ENCODE assay signal across 9 cellular contexts in the genomic region with DNA sequence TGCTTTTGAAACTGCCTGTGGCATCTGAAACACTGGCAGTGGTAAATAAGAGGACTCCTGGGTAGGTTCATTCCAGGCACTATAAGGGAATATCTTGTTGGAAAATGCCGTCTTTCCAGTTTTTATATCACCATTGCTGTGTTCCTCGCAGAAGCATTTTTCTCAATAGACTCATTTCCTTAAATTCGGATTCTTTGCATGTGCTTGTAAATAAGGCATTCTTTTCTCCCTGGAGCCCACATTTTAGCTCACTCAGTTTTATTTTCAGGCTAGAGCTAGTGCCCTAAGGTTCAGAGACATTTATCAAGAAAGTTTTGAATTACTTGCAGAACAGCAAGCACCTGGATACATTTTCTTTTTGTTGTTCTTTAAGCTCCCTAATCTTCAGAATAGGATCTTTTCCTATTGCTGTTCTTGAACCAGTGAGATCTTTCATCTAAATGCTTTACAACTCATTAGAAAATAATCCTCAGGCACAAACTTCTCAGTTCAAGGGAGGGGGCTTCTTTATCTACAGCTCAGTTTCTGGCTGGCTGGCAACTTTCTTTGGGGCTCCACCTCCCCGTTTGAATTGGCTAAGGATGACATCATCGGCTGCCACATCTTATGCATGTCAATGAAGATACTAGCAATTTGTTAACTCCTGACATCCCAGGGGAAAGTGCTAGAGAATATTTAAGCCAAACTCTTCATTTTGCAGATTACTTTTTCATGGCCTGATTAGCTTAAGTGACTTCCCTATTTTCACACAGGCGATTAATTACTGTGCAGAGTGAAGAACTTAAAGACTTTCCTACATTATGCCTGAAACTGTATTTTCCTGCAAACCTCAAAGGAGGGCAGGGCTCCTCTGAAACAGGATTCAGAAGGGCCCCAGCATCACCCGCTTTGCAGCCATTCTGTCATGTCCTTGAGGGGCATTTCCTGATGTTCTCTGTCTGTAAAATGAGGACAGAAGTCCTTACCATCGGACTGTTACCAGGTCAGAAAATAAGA.
DNase-seq lines count a peak whose midpoint lies in the region; ATAC-seq and TF ChIP-seq lines count a peak whose summit lies in the region.
"Had no signal": no experiment of that assay in that cellular context is flagged by ENCODE, and none has a peak within 500 bp of the region (broad histone marks: within the 10 kb centered on the region; RNA-seq: fewer than 3 reads in every experiment).

No MANE protein-coding gene starts in this region.

- 24% methylated on average over 8 of the region's 8 CpGs for WGBS in smooth muscle cell (ENCODE audit: low lambda C conversion rate)

- POLR2A ChIA-PET in activated CD4-positive, alpha-beta T cell treated with anti-CD3 and anti-CD28 coated beads, Interleukin-2, amount 10 ng/mL, durations not matched to agents 7 days and 5 days (lab: Charles Lee) = no interaction called here

- H3K27ac ChIP-seq in SK-N-MC = peak overlapping the region; percentile 84
- peak overlapping the region; percentile 92 for H3K27ac ChIP-seq in smooth muscle cell (ENCODE audit: low read depth)
- H3K27ac ChIP-seq in colonic mucosa = no peak overlapping the region

- no peaks in the 10 kb centered on the region for H3K79me2 ChIP-seq in smooth muscle cell (ENCODE audit: low read depth)

- H3K4me1 Mint-ChIP-seq in activated CD4-positive, alpha-beta T cell treated with anti-CD3 and anti-CD28 coated beads, Interleukin-2, amount 10 ng/mL, durations not matched to agents 7 days and 5 days = peaks cover 26% of the 10 kb centered on the region
- H3K4me1 Mint-ChIP-seq in effector memory CD8-positive, alpha-beta T cell (ENCODE audit: low read depth in 2 of 2) = peaks cover 0 to 7% of the 10 kb centered on the region in 2 donors

- peak overlapping the region; percentile 57 for H3K9ac ChIP-seq in SK-N-MC (ENCODE audit: insufficient read length)
- H3K9ac ChIP-seq in smooth muscle cell (ENCODE audit: low read depth) = peak overlapping the region; percentile 67
- no peak overlapping the region for H3K9ac ChIP-seq in colonic mucosa (ENCODE audit: low read depth in 2 of 2, low read length in 2 of 2)

- H3K4me1 ChIP-seq in smooth muscle cell (ENCODE audit: low read depth) (peaks cover 17% of the 10 kb centered on the region), colonic mucosa (no peaks in the 10 kb centered on the region)

- H3K9me3 ChIP-seq in SK-N-MC (ENCODE audit: low read depth, low read length) (no peaks in the 10 kb centered on the region), smooth muscle cell (replicated peaks; ENCODE audit: low read depth) (no peaks in the 10 kb centered on the region), colonic mucosa (no peaks in the 10 kb centered on the region)

- TF ChIP-seq CTCF in foreskin fibroblast (IDR thresholded peaks at IDR 0.05; ENCODE audit: low read depth, low read length) = no peak
- no peak for TF ChIP-seq CTCF in smooth muscle cell (IDR thresholded peaks at IDR 0.05; ENCODE audit: borderline replicate concordance, insufficient read depth, poor library complexity, severe bottlenecking)
- TF ChIP-seq CTCF in colonic mucosa (IDR thresholded peaks at IDR 0.05) = no peak

- H4K20me1 ChIP-seq in smooth muscle cell (ENCODE audit: low read depth) = no peaks in the 10 kb centered on the region

- no peak overlapping the region for H3K4me3 Mint-ChIP-seq in activated CD4-positive, alpha-beta T cell treated with anti-CD3 and anti-CD28 coated beads, Interleukin-2, amount 10 ng/mL, durations not matched to agents 7 days and 5 days
- no peak overlapping the region for H3K4me3 Mint-ChIP-seq in effector memory CD8-positive, alpha-beta T cell
- H3K4me3 Mint-ChIP-seq: dendritic cell treated with granulocyte-macrophage colony-stimulating factor and Interleukin-4, amounts not matched to agents 40 ng/mL and 50 ng/mL, for 4 days had no signal

- ATAC-seq in effector memory CD8-positive, alpha-beta T cell (replicated peaks) = no peak
- ATAC-seq in HG03045 (IDR thresholded peaks at IDR 0.05; ENCODE audit: unreplicated experiment) = no peak

- no peaks in the 10 kb centered on the region for H3K27me3 ChIP-seq in smooth muscle cell (ENCODE audit: low read depth)
- no peaks in the 10 kb centered on the region for H3K27me3 ChIP-seq in colonic mucosa

- peak overlapping the region; percentile 88 for H2AFZ ChIP-seq in smooth muscle cell (ENCODE audit: low read depth)

- H3K4me2 ChIP-seq in smooth muscle cell = peak overlapping the region; percentile 81

- intact Hi-C loops in colonic mucosa (cut with DNase I) = no loop called here

- H3F3A ChIP-seq in smooth muscle cell (ENCODE audit: low read depth) = no peaks in the 10 kb centered on the region

- peak overlapping the region; percentile 61 for H3K4me3 ChIP-seq in SK-N-MC
- H3K4me3 ChIP-seq in foreskin fibroblast (ENCODE audit: low read depth in 1 of 2, low read length in 2 of 2) = peak overlapping the region in 1 of 2 donors; percentile 6
- peak overlapping the region; percentile 3 for H3K4me3 ChIP-seq in smooth muscle cell
- H3K4me3 ChIP-seq in colonic mucosa = no peak overlapping the region

- H3K36me3 ChIP-seq in SK-N-MC (ENCODE audit: insufficient read depth, low read length) (no peaks in the 10 kb centered on the region), smooth muscle cell (ENCODE audit: low read depth) (no peaks in the 10 kb centered on the region), colonic mucosa (no peaks in the 10 kb centered on the region)

- H3K9me3 Mint-ChIP-seq in activated CD4-positive, alpha-beta T cell treated with anti-CD3 and anti-CD28 coated beads, Interleukin-2, amount 10 ng/mL, durations not matched to agents 7 days and 5 days = no peaks in the 10 kb centered on the region
- H3K9me3 Mint-ChIP-seq in effector memory CD8-positive, alpha-beta T cell = no peaks in the 10 kb centered on the region
- H3K9me3 Mint-ChIP-seq: dendritic cell treated with granulocyte-macrophage colony-stimulating factor and Interleukin-4, amounts not matched to agents 40 ng/mL and 50 ng/mL, for 4 days had no signal

- H3K27ac Mint-ChIP-seq in activated CD4-positive, alpha-beta T cell treated with anti-CD3 and anti-CD28 coated beads, Interleukin-2, amount 10 ng/mL, durations not matched to agents 7 days and 5 days = no peak overlapping the region
- peak overlapping the region in 1 of 2 donors; percentile 15 for H3K27ac Mint-ChIP-seq in effector memory CD8-positive, alpha-beta T cell
- H3K27ac Mint-ChIP-seq: dendritic cell treated with granulocyte-macrophage colony-stimulating factor and Interleukin-4, amounts not matched to agents 40 ng/mL and 50 ng/mL, for 4 days had no signal

- DNase-seq in activated CD4-positive, alpha-beta T cell treated with anti-CD3 and anti-CD28 coated beads for 48 hours = peak; percentile 26
- no peak for DNase-seq in activated CD4-positive, alpha-beta T cell treated with anti-CD3 and anti-CD28 coated beads, Interleukin-2, amount 10 ng/mL, durations not matched to agents 7 days and 5 days
- DNase-seq in SK-N-MC (ENCODE audit: low read depth, low spot score) (no peak), foreskin fibroblast (peak; percentile 69 to 85), smooth muscle cell (lab: John Stamatoyannopoulos, UW; ENCODE audit: unreplicated experiment) (no peak), colonic mucosa (no peak)
- no peak for DNase-seq in effector memory CD8-positive, alpha-beta T cell

- CTCF ChIA-PET in activated CD4-positive, alpha-beta T cell treated with anti-CD3 and anti-CD28 coated beads, Interleukin-2, amount 10 ng/mL, durations not matched to agents 7 days and 5 days (lab: Charles Lee) = interaction anchor here (0.6 kb wide), 1 partner anchor 15 kb away, joined by 3 read pairs; no protein-coding TSS in a partner anchor

- no peaks in the 10 kb centered on the region for H3K27me3 Mint-ChIP-seq in activated CD4-positive, alpha-beta T cell treated with anti-CD3 and anti-CD28 coated beads, Interleukin-2, amount 10 ng/mL, durations not matched to agents 7 days and 5 days
- H3K27me3 Mint-ChIP-seq in effector memory CD8-positive, alpha-beta T cell = no peaks in the 10 kb centered on the region

- no peaks in the 10 kb centered on the region for H3K36me3 Mint-ChIP-seq in activated CD4-positive, alpha-beta T cell treated with anti-CD3 and anti-CD28 coated beads, Interleukin-2, amount 10 ng/mL, durations not matched to agents 7 days and 5 days (ENCODE audit: low read depth)
- peaks cover 9% of the 10 kb centered on the region for H3K36me3 Mint-ChIP-seq in effector memory CD8-positive, alpha-beta T cell (ENCODE audit: insufficient read depth)

Comparison
In these comparisons a context has a peak if more than half of its experiments do, and no peak if none do; other contexts are left out.
1. DNase-seq: peak in activated CD4-positive, alpha-beta T cell treated with anti-CD3 and anti-CD28 coated beads for 48 hours (single experiment) and foreskin fibroblast (2 of 2); none in activated CD4-positive, alpha-beta T cell treated with anti-CD3 and anti-CD28 coated beads, Interleukin-2, amount 10 ng/mL, durations not matched to agents 7 days and 5 days (single experiment), SK-N-MC (single experiment), smooth muscle cell (single experiment), colonic mucosa (single experiment) and effector memory CD8-positive, alpha-beta T cell (0 of 3).
2. H3K9ac ChIP-seq: peak in SK-N-MC (single experiment) and smooth muscle cell (single experiment); none in colonic mucosa (0 of 2).